19 cellular contexts compared by ENCODE assay signal in the genomic region with DNA sequence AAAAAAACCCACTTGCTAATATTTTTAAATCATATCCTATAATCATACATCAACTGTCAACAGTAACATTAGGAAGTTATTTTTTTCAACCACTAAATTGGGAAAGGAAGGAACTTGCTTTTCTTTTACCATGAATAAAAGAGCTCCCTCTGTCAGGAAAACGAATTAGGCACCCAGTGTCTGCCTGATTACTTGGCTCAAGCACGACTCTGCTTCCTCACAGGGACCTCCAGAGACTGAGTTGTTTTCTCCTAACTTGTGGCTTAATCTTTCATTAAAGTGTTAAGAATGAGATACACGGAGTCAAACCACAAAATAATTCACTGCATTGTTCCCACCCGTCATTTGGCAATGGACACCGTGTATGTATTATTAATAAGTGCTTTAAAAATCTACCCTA.
"Had no signal": no experiment of that assay in that cellular context is flagged by ENCODE, and none has a peak within 500 bp of the region (broad histone marks: within the 10 kb centered on the region; RNA-seq: fewer than 3 reads in every experiment).

No MANE protein-coding gene starts in this region.

- H3K4me3 ChIP-seq: left lung, skin epidermis, tibial artery, uterus had no signal

- H3K9me3 ChIP-seq: left lung, tibial artery, uterus had no signal

- FAIRE-seq: bronchial epithelial cell, colon, endometrium, keratinocyte had no signal

- H3K27me3 ChIP-seq: left lung, tibial artery, uterus had no signal

- H3K36me3 ChIP-seq: left lung, tibial artery, uterus had no signal

- DNase-seq: activated naive CD4-positive, alpha-beta T cell treated with anti-CD3 and anti-CD28 coated beads for 36 hours; activated naive CD8-positive, alpha-beta T cell treated with anti-CD3 and anti-CD28 coated beads, Interleukin-2, amount 50 U/mL, for 24 hours; activated T-cell treated with anti-CD3 and anti-CD28 coated beads for 4 hours; aorta; hippocampal formation; left lung; nucleus accumbens; posterior cingulate gyrus; stimulated activated CD4-positive, alpha-beta T cell treated with anti-CD3 and anti-CD28 coated beads, Interleukin-4, amount 100 ng/mL, for 24 hours; stimulated activated naive CD4-positive, alpha-beta T cell; T-helper 2 cell; tibial artery; uterus had no signal

- H3K4me1 ChIP-seq: left lung, uterus had no signal

- H3K27ac ChIP-seq: left lung, skin epidermis, tibial artery, uterus had no signal

- ATAC-seq: activated naive CD8-positive, alpha-beta T cell treated with anti-CD3 and anti-CD28 coated beads, Interleukin-2, amount 50 U/mL, for 24 hours; left lung; natural killer cell treated with Interleukin-12 subunit alpha and Interleukin-12 subunit beta and Interleukin-15 and Interleukin-18, amount 100 ng/mL, for 72 hours had no signal
